In genomic region chr12:81340910-81341309, GRCh38 we compare ENCODE assay signal across 22 cellular contexts.
DNase-seq lines count a peak whose midpoint lies in the region; ATAC-seq, FAIRE-seq and TF ChIP-seq lines count a peak whose summit lies in the region.
"Had no signal": no experiment of that assay in that cellular context is flagged by ENCODE, and none has a peak within 500 bp of the region (broad histone marks: within the 10 kb centered on the region; RNA-seq: fewer than 3 reads in every experiment).

No MANE protein-coding gene starts in this region.

- no peak for FAIRE-seq in urothelium cell line (lab: Jason Lieb, UNC)
- FAIRE-seq: A204.1, GM12891, GM18507 had no signal

- peak; percentile 47 for ATAC-seq in HG02870 (IDR thresholded peaks at IDR 0.05; ENCODE audit: unreplicated experiment)
- ATAC-seq: CD8-positive, alpha-beta T cell had no signal

- no peak overlapping the region for H3K27ac ChIP-seq in WERI-Rb-1
- H3K27ac ChIP-seq: 22Rv1, BLaER1, C4-2B had no signal

- no peaks in the 10 kb centered on the region for H3K36me3 ChIP-seq in WERI-Rb-1
- H3K36me3 ChIP-seq: BLaER1 had no signal

- H3K9me3 ChIP-seq in WERI-Rb-1 (ENCODE audit: severe bottlenecking), result no peaks in the 10 kb centered on the region
- H3K9me3 ChIP-seq: BLaER1, Caco-2 had no signal

- no peak for TF ChIP-seq CTCF in WERI-Rb-1 (IDR thresholded peaks at IDR 0.05; ENCODE audit: low read depth, low read length)

- H3K4me3 ChIP-seq in WERI-Rb-1 (ENCODE audit: low read depth, low read length), result no peak overlapping the region
- H3K4me3 ChIP-seq: BLaER1 had no signal

- DNase-seq in Daoy (ENCODE audit: low read depth) (peak; percentile 5), OCI-M1 (lab: John Stamatoyannopoulos, UW) (peak; percentile 15), urothelium cell line (ENCODE audit: low spot score) (peak; percentile 4), WERI-Rb-1 (no peak), NCI-H1105 (lab: John Stamatoyannopoulos, UW) (no peak), NCI-H2227 (lab: John Stamatoyannopoulos, UW; ENCODE audit: unreplicated experiment) (no peak)
- DNase-seq: Caco-2; CD4-positive, CD25-positive, alpha-beta regulatory T cell; CD8-positive, alpha-beta T cell; DMS 273 treated with DMSO at 0.1 percent for 48 hours; DMS79; GF-D8; GOT3; H7; HCEC 1CT had no signal

- no peaks in the 10 kb centered on the region for H3K27me3 ChIP-seq in WERI-Rb-1 (ENCODE audit: insufficient read depth, low read depth, severe bottlenecking)
- H3K27me3 ChIP-seq: BLaER1 had no signal

Comparison
In these comparisons a context has a peak if more than half of its experiments do, and no peak if none do; other contexts are left out.
1. DNase-seq: peak in Daoy (single experiment), OCI-M1 (single experiment) and urothelium cell line (single experiment); none in WERI-Rb-1 (single experiment), NCI-H1105 (single experiment) and NCI-H2227 (single experiment).